ENCODE assay signal across 1 cellular context in genomic region chr7:101878938-101879337, GRCh38.
TF ChIP-seq lines count a peak whose summit lies in the region.

No MANE protein-coding gene starts in this region.

TF ChIP-seq in GM23338, 12 proteins besides CTCF, POLR2A, EP300 and RAD21 (continued from another document):
- TF ChIP-seq ZNF462 (CRISPR knock-in tag; IDR thresholded peaks at IDR 0.05): no peak
- TF ChIP-seq CREB1 (CRISPR knock-in tag; IDR thresholded peaks at IDR 0.05; ENCODE audit: low read depth): no peak
- TF ChIP-seq STAT1 (IDR thresholded peaks at IDR 0.05; ENCODE audit: unreplicated experiment): no peak
- no peak for TF ChIP-seq ZNF331 (CRISPR knock-in tag; IDR thresholded peaks at IDR 0.05; ENCODE audit: low read depth)
- TF ChIP-seq, protein P1, sequence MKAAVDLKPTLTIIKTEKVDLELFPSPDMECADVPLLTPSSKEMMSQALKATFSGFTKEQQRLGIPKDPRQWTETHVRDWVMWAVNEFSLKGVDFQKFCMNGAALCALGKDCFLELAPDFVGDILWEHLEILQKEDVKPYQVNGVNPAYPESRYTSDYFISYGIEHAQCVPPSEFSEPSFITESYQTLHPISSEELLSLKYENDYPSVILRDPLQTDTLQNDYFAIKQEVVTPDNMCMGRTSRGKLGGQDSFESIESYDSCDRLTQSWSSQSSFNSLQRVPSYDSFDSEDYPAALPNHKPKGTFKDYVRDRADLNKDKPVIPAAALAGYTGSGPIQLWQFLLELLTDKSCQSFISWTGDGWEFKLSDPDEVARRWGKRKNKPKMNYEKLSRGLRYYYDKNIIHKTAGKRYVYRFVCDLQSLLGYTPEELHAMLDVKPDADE (IDR thresholded peaks at IDR 0.05): no peak
